In genomic region chr2:66929632-66930385, GRCh38 we compare ENCODE assay signal across 10 cellular contexts.
A peak's percentile ranks its signal among the peaks of the same experiment; 100 is the strongest.
DNase-seq lines count a peak whose midpoint lies in the region; ATAC-seq, FAIRE-seq and TF ChIP-seq lines count a peak whose summit lies in the region.
"Had no signal": no experiment of that assay in that cellular context is flagged by ENCODE, and none has a peak within 500 bp of the region (broad histone marks: within the 10 kb centered on the region; RNA-seq: fewer than 3 reads in every experiment).

No MANE protein-coding gene starts in this region.

- H3K27me3 Mint-ChIP-seq in activated naive CD8-positive, alpha-beta T cell treated with anti-CD3 and anti-CD28 coated beads for 36 hours, result no peaks in the 10 kb centered on the region
- H3K27me3 Mint-ChIP-seq: B cell had no signal

- H2AFZ ChIP-seq in HepG2 (ENCODE audit: low read length), result no peak overlapping the region
- H2AFZ ChIP-seq in OCI-LY7 (ENCODE audit: low read length), result no peak overlapping the region

- DNase-seq in SIG-M5 treated with dmso at 0.1 percent for 504 hours (lab: John Stamatoyannopoulos, UW; ENCODE audit: unreplicated experiment) (peak; percentile 4), SIG-M5 (lab: John Stamatoyannopoulos, UW) (no peak), choroid plexus epithelial cell (ENCODE audit: low read depth) (peak; percentile 92), HepG2 (ENCODE audit: low spot score) (no peak), urothelium cell line (ENCODE audit: low spot score) (peak; percentile 65), OCI-LY7 (ENCODE audit: low spot score) (no peak), superior temporal gyrus (ENCODE audit: extremely low spot score) (no peak)
- DNase-seq in activated naive CD8-positive, alpha-beta T cell treated with anti-CD3 and anti-CD28 coated beads for 36 hours, result no peak

- H3K79me2 ChIP-seq in HepG2 (ENCODE audit: insufficient read depth, low read length), result no peaks in the 10 kb centered on the region
- H3K79me2 ChIP-seq in OCI-LY7 (ENCODE audit: insufficient read depth, low read depth, low read length), result no peaks in the 10 kb centered on the region

- in situ Hi-C loops in HepG2 (cut with HindIII; ENCODE audit: extremely low pct_ligation_motif_present, low pct_unique_long_range_greater_than_20kb), result no loop called here

- no peaks in the 10 kb centered on the region for H3K4me1 Mint-ChIP-seq in activated naive CD8-positive, alpha-beta T cell treated with anti-CD3 and anti-CD28 coated beads for 36 hours
- H3K4me1 Mint-ChIP-seq: B cell had no signal

- H3K4me3 Mint-ChIP-seq in activated naive CD8-positive, alpha-beta T cell treated with anti-CD3 and anti-CD28 coated beads for 36 hours, result no peak overlapping the region
- H3K4me3 Mint-ChIP-seq: B cell had no signal

- WGBS in HepG2 (ENCODE audit: low lambda C conversion rate), result 15% methylated on average over 8 of the region's 8 CpGs

- no peak for ATAC-seq in HepG2

- intact Hi-C loops in HepG2 (cut with micrococcal nuclease; ENCODE audit: unreplicated experiment) (no loop called here), OCI-LY7 (cut with micrococcal nuclease; ENCODE audit: unreplicated experiment) (no loop called here)

- TF ChIP-seq POLR2A in HepG2 (IDR thresholded peaks at IDR 0.05; ENCODE audit: insufficient read depth in 1 of 2, low read depth in 2 of 2, low read length in 2 of 2), result no peak

- POLR2A ChIA-PET in HepG2 (lab: Yijun Ruan, JAX), result no interaction called here
- POLR2A ChIA-PET in OCI-LY7 (lab: Charles Lee), result interaction anchor here (0.6 kb wide), 2 partner anchors 11 to 866 kb away, joined by 4 to 5 read pairs; no protein-coding TSS in a partner anchor

- CTCF ChIA-PET in HepG2 (lab: Yijun Ruan, JAX; ENCODE audit: low intra/inter-chr PET ratio, low total read pairs), result no interaction called here
- CTCF ChIA-PET in OCI-LY7 (lab: Charles Lee; ENCODE audit: unreplicated experiment), result no interaction called here

- peaks cover 45% of the 10 kb centered on the region for H3K9me3 ChIP-seq in HepG2 (ENCODE audit: low read length)
- no peaks in the 10 kb centered on the region for H3K9me3 ChIP-seq in OCI-LY7 (ENCODE audit: low read length)

- H3K27ac ChIP-seq in HepG2 (ENCODE audit: extremely low read length, insufficient read depth, low read length) (no peak overlapping the region), OCI-LY7 (ENCODE audit: low read depth, low read length, poor library complexity, severe bottlenecking) (no peak overlapping the region)
- H3K27ac ChIP-seq: dorsolateral prefrontal cortex had no signal

- no peak overlapping the region for H3K27ac Mint-ChIP-seq in activated naive CD8-positive, alpha-beta T cell treated with anti-CD3 and anti-CD28 coated beads for 36 hours
- H3K27ac Mint-ChIP-seq: B cell had no signal

- no peaks in the 10 kb centered on the region for H3K9me2 ChIP-seq in OCI-LY7 (ENCODE audit: insufficient read depth, low read length)

- H3K4me3 ChIP-seq in choroid plexus epithelial cell (ENCODE audit: low read depth, low read length) (no peak overlapping the region), HepG2 (replicated peaks in 1 of 3; ENCODE audit: insufficient read depth in 1 of 3, low read depth in 2 of 3, low read length in 3 of 3) (no peak overlapping the region), OCI-LY7 (ENCODE audit: low read depth, low read length, poor library complexity, severe bottlenecking) (no peak overlapping the region)
- H3K4me3 ChIP-seq: dorsolateral prefrontal cortex had no signal

- TF ChIP-seq CTCF in choroid plexus epithelial cell (conservative IDR thresholded peaks at IDR 0.05; ENCODE audit: low read depth, low read length) (peak; percentile 2), HepG2 (CRISPR knock-in tag; IDR thresholded peaks at IDR 0.05) (no peak), OCI-LY7 (conservative IDR thresholded peaks at IDR 0.05; ENCODE audit: low read length) (no peak)

- no peak overlapping the region for H3K9ac ChIP-seq in HepG2 (ENCODE audit: insufficient read depth, low read depth, low read length)

- H3K27me3 ChIP-seq in HepG2 (ENCODE audit: control insufficient read depth in 1 of 2, insufficient read depth in 2 of 2, low read length in 2 of 2), result no peaks in the 10 kb centered on the region

- no peak for FAIRE-seq in HepG2 (lab: Jason Lieb, UNC)
- FAIRE-seq in urothelium cell line (lab: Jason Lieb, UNC), result peak; percentile 37

- BruUV-seq in HepG2 (replicated peaks; lab: Mats Ljungman, UMichigan) (no TSS peak), OCI-LY7 (replicated peaks; lab: Mats Ljungman, UMichigan) (no TSS peak)

- H3K4me2 ChIP-seq in HepG2 (ENCODE audit: low read depth, low read length) (no peak overlapping the region), OCI-LY7 (ENCODE audit: low read length) (no peak overlapping the region)

- no peak for TF ChIP-seq EP300 in HepG2 (IDR thresholded peaks at IDR 0.05; ENCODE audit: low read depth in 2 of 2, low read length in 2 of 2)
- TF ChIP-seq EP300 in HepG2 (CRISPR knock-in tag; IDR thresholded peaks at IDR 0.05; ENCODE audit: borderline replicate concordance), result no peak

- peaks cover 1% of the 10 kb centered on the region for H3K9me3 Mint-ChIP-seq in activated naive CD8-positive, alpha-beta T cell treated with anti-CD3 and anti-CD28 coated beads for 36 hours

- H4K20me1 ChIP-seq in HepG2 (ENCODE audit: insufficient read depth, low read length) (no peaks in the 10 kb centered on the region), OCI-LY7 (ENCODE audit: insufficient read depth, low read length) (no peaks in the 10 kb centered on the region)

- H3K4me1 ChIP-seq in HepG2 (ENCODE audit: insufficient read depth, low read length) (no peaks in the 10 kb centered on the region), OCI-LY7 (ENCODE audit: insufficient read depth, low read length, poor library complexity, severe bottlenecking) (no peaks in the 10 kb centered on the region)

- H3K36me3 ChIP-seq in HepG2 (replicated peaks in 1 of 2; ENCODE audit: control insufficient read depth in 1 of 2, insufficient read depth in 2 of 2, low read length in 2 of 2), result no peaks in the 10 kb centered on the region
- no peaks in the 10 kb centered on the region for H3K36me3 ChIP-seq in OCI-LY7 (ENCODE audit: insufficient read depth, low read length)

- TF ChIP-seq RAD21 in HepG2 (CRISPR knock-in tag; IDR thresholded peaks at IDR 0.05), result no peak

- no peaks in the 10 kb centered on the region for H3K36me3 Mint-ChIP-seq in activated naive CD8-positive, alpha-beta T cell treated with anti-CD3 and anti-CD28 coated beads for 36 hours

TF ChIP-seq in HepG2, 621 proteins besides CTCF, POLR2A, EP300 and RAD21:
- peak; percentile 35; the same call in 1 of the 2 replicates for TF ChIP-seq CEBPB (IDR thresholded peaks at IDR 0.05; ENCODE audit: borderline replicate concordance, low read depth, low read length)
- no peak for TF ChIP-seq ZBTB37 (CRISPR knock-in tag; IDR thresholded peaks at IDR 0.05)

Comparison
In these comparisons a context has a peak if more than half of its experiments do, and no peak if none do; other contexts are left out.
1. DNase-seq: peak in SIG-M5 treated with dmso at 0.1 percent for 504 hours (single experiment), choroid plexus epithelial cell (single experiment) and urothelium cell line (single experiment); none in SIG-M5 (single experiment), HepG2 (single experiment), activated naive CD8-positive, alpha-beta T cell treated with anti-CD3 and anti-CD28 coated beads for 36 hours (single experiment), OCI-LY7 (single experiment) and superior temporal gyrus (single experiment).